In the genomic region with DNA sequence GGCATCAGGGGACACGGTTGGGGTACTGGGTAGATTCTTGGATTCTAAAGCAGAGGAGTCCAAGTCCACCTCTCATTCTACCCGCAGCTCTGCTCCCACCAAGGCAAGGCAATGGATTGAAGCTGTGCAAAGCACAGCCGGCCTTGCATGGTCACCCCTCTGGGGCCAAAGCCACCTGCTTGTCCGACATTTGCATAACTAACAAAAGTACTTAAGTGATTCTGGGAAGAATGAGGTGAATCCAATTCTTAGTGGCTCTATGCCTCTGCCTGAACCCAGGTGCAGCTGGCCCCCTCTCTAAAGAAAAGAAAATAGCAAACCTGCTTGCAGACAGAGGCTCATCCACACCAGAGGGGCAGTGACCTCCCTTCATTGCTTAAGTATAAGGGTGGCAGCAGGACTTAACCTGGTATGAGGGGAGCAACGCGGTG, we compare ENCODE assay signal across 15 cellular contexts. TPM values are rescaled to one million over a fixed set of nuclear protein-coding genes. Genes with fewer than 3 reads are reported as not detected.
"Had no signal": no experiment of that assay in that cellular context is flagged by ENCODE, and none has a peak within 500 bp of the region (broad histone marks: within the 10 kb centered on the region; RNA-seq: fewer than 3 reads in every experiment).

No MANE protein-coding gene starts in this region.

- H3K27me3 ChIP-seq: gastrocnemius medialis, testis had no signal

- H3K4me1 ChIP-seq: left ventricle myocardium inferior, testis had no signal

- H3K27ac ChIP-seq: coronary artery, gastrocnemius medialis, left ventricle myocardium inferior, testis, VCaP had no signal

- H3K4me3 ChIP-seq: coronary artery, gastrocnemius medialis, left ventricle myocardium inferior, testis had no signal

- H3K9me3 ChIP-seq: gastrocnemius medialis, left ventricle myocardium inferior, testis had no signal

- DNase-seq: activated CD4-positive, alpha-beta T cell treated with anti-CD3 and anti-CD28 coated beads for 36 hours; activated CD8-positive, alpha-beta T cell treated with anti-CD3 and anti-CD28 coated beads for 36 hours; activated naive CD4-positive, alpha-beta T cell; effector CD8-positive, alpha-beta T cell; gastrocnemius medialis; kidney; left ventricle myocardium inferior; stimulated activated CD4-positive, alpha-beta T cell treated with anti-CD3 and anti-CD28 coated beads, Interleukin-12 subunit alpha, Interleukin-12 subunit beta, amount 100 ng/mL, for 4 hours; stimulated activated naive CD4-positive, alpha-beta T cell treated with Interleukin-2 at 50 U/mL for 16 hours; T-cell; testis had no signal

- H3K36me3 ChIP-seq: gastrocnemius medialis, left ventricle myocardium inferior had no signal

RNA-seq across cellular contexts. Expression of gene COBL, which starts 10.7 kb away (rescaled TPM):
- total RNA-seq: activated CD4-positive, alpha-beta T cell treated with anti-CD3 and anti-CD28 coated beads for 36 hours; activated CD8-positive, alpha-beta T cell treated with anti-CD3 and anti-CD28 coated beads for 36 hours; activated T-helper 1 cell treated with anti-CD3 and anti-CD28 coated beads, Interleukin-12 subunit alpha, Interleukin-12 subunit beta, Interleukin-2, Interleukin-4 antibody, amounts not matched to agents 30 ng/mL and 10 ng/mL and 1 ng/mL, durations not matched to agents 14 hours and 24 hours and 36 hours; pulmonary artery endothelial cell had no signal
